7 cellular contexts compared by ENCODE assay signal in the genomic region with DNA sequence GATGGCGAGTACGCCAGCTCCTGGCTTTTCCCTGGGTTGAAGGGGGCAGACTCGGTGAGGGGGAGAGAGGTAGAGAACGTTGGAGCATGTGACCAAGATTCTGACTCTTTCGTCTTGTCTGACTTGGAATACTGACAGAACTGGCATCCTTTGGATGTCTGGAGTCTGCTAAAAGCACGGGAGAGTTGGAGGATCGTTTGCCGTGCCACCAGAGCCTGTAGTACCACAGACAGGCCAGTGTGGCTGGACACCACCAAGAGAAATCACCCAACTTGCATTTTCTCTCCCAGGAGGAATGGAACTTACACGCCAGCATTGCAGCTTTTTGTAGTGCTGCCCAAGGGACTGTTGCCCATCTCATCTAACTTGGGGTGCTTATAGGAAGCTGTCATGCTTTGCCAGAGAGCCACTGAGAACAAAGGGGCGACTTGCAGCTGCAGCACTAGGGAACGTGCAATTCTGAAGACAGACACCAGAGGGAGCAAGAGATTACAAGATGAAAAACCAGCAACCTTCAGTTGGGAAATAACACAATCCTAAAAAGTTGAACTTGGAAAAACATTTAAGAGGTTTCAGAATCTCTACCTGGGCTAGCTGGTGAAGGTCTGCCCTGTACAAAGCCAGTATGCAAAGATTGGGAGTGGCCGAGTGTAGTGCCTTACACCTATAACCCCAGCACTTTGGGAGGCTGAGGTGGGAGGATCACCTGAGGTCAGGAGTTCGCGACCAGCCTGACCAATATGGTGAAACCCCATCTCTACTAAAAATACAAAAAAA. TPM values are rescaled to one million over a fixed set of nuclear protein-coding genes. Genes with fewer than 3 reads are reported as not detected.
A peak's percentile ranks its signal among the peaks of the same experiment; 100 is the strongest.
DNase-seq lines count a peak whose midpoint lies in the region; ATAC-seq and TF ChIP-seq lines count a peak whose summit lies in the region.

No MANE protein-coding gene starts in this region.

- no peaks in the 10 kb centered on the region for H3K27me3 Mint-ChIP-seq in T-cell

- peak; percentile 53 to 67 (median 64) for ATAC-seq in T-cell (replicated peaks in 1 of 4)
- peak in 1 of 2 donors; percentile 58 for ATAC-seq in gastrocnemius medialis
- ATAC-seq in GM19324 (IDR thresholded peaks at IDR 0.05; ENCODE audit: low FRiP score, unreplicated experiment), result no peak

- H3K36me3 ChIP-seq in GM06990 (ENCODE audit: control insufficient read depth, insufficient read depth, low read length) (peaks cover 6% of the 10 kb centered on the region), ascending aorta (peaks cover 30 to 47% of the 10 kb centered on the region in 2 donors), hepatocyte (replicated peaks; ENCODE audit: insufficient read depth, low read depth) (no peaks in the 10 kb centered on the region), gastrocnemius medialis (peaks cover 0 to 46% of the 10 kb centered on the region in 2 donors)

- intact Hi-C loops in ascending aorta (cut with DNase I), result loop anchor here (1.0 to 5.0 kb wide), 3 partner anchors 165 to 265 kb away; a partner anchor contains a TSS
- intact Hi-C loops in gastrocnemius medialis (cut with DNase I; ENCODE audit: low total_unique reads), result loop anchor here (1.0 to 5.0 kb wide), 3 partner anchors 155 to 430 kb away; a partner anchor contains a TSS

- H3K4me1 ChIP-seq in ascending aorta (no peaks in the 10 kb centered on the region), hepatocyte (ENCODE audit: insufficient read depth) (no peaks in the 10 kb centered on the region), gastrocnemius medialis (no peaks in the 10 kb centered on the region)

- no peak overlapping the region for H3K4me3 ChIP-seq in GM06990 (replicated peaks; ENCODE audit: low read depth, low read length)
- H3K4me3 ChIP-seq in ascending aorta, result no peak overlapping the region
- no peak overlapping the region for H3K4me3 ChIP-seq in hepatocyte
- H3K4me3 ChIP-seq in gastrocnemius medialis, result no peak overlapping the region

- POLR2A ChIA-PET in T-cell (lab: Charles Lee), result no interaction called here

- no peaks in the 10 kb centered on the region for H3K9me3 Mint-ChIP-seq in T-cell

- H3K9me3 ChIP-seq in ascending aorta (no peaks in the 10 kb centered on the region), hepatocyte (ENCODE audit: low read depth) (no peaks in the 10 kb centered on the region), gastrocnemius medialis (no peaks in the 10 kb centered on the region)

- TF ChIP-seq CTCF in GM06990 (IDR thresholded peaks at IDR 0.05; ENCODE audit: insufficient read depth, low read length, poor library complexity, severe bottlenecking) (peak; percentile 83), ascending aorta (IDR thresholded peaks at IDR 0.05) (peak; percentile 86 to 96 (median 89)), hepatocyte (IDR thresholded peaks at IDR 0.05; ENCODE audit: poor library complexity) (peak; percentile 89), gastrocnemius medialis (IDR thresholded peaks at IDR 0.05 in 4 of 5, conservative IDR thresholded peaks at IDR 0.05 in 1 of 5) (peak; percentile 85 to 90 (median 89))

- no peak for TF ChIP-seq POLR2A in gastrocnemius medialis (IDR thresholded peaks at IDR 0.05)

- H2AFZ ChIP-seq in hepatocyte, result no peak overlapping the region

- peaks cover 20% of the 10 kb centered on the region for H3K36me3 Mint-ChIP-seq in T-cell

- 71% methylated on average over 14 of the region's 14 CpGs for WGBS in hepatocyte (ENCODE audit: low lambda C conversion rate, missing lambda C conversion rate)

- no peaks in the 10 kb centered on the region for H3K79me2 ChIP-seq in hepatocyte

- H3K9me2 ChIP-seq in hepatocyte (replicated peaks; ENCODE audit: insufficient read depth), result no peaks in the 10 kb centered on the region

- no peak overlapping the region for H3K27ac Mint-ChIP-seq in T-cell

- CTCF ChIA-PET in T-cell (lab: Charles Lee), result interaction anchor here (0.6 to 7.1 kb wide), 12 partner anchors 17 to 862 kb away, joined by 3 to 48 read pairs (median 4); a partner anchor contains a TSS

- in situ Hi-C loops in gastrocnemius medialis (cut with MboI; ENCODE audit: low sequenced_read_pairs in 4 of 4), result loop anchor here (5.0 to 25.0 kb wide), 3 partner anchors 210 to 435 kb away; no protein-coding TSS in a partner anchor

- peaks cover 0 to 1% (median 0%) of the 10 kb centered on the region in 3 donors for H3K4me1 Mint-ChIP-seq in T-cell

- H3K27ac ChIP-seq in ascending aorta (no peak overlapping the region), hepatocyte (no peak overlapping the region), gastrocnemius medialis (no peak overlapping the region)

- H3K4me2 ChIP-seq in hepatocyte, result no peak overlapping the region

- DNase-seq in GM06990 (ENCODE audit: extremely low read depth, insufficient read length) (no peak), NCI-H1048 (lab: John Stamatoyannopoulos, UW) (peak; percentile 9), T-cell (peak in 32 of 34 experiments; percentile 9 to 63 (median 36)), ascending aorta (ENCODE audit: low spot score in 2 of 2) (peak in 1 of 2 donors; percentile 71), hepatocyte (ENCODE audit: low spot score) (peak; percentile 83), gastrocnemius medialis (peak; percentile 14 to 25)

- H4K20me1 ChIP-seq in hepatocyte (ENCODE audit: insufficient read depth, poor library complexity, severe bottlenecking), result no peaks in the 10 kb centered on the region

- H3K27me3 ChIP-seq in GM06990 (replicated peaks; ENCODE audit: control insufficient read depth, insufficient read depth, low read length) (no peaks in the 10 kb centered on the region), ascending aorta (no peaks in the 10 kb centered on the region), hepatocyte (no peaks in the 10 kb centered on the region), gastrocnemius medialis (no peaks in the 10 kb centered on the region)

- H3K4me3 Mint-ChIP-seq in T-cell, result no peak overlapping the region

RNA-seq across cellular contexts. Expression of a gene that starts 24.1 kb away (rescaled TPM):
- total RNA-seq in T-cell, result 10 to 100 TPM; 50.3 to 59.9 (median 56.1) TPM
- 52.2 TPM for total RNA-seq in ascending aorta
- 76.2 and 92.0 TPM in 2 replicates for total RNA-seq in hepatocyte
- 76.2 and 79.4 TPM in 2 replicates for polyA plus RNA-seq in hepatocyte
- total RNA-seq in gastrocnemius medialis, result 10 to 100 TPM; 49.6 to 94.2 (median 63.4) TPM

RNA-seq across cellular contexts. Expression of a gene that starts 24.4 kb away (rescaled TPM):
- total RNA-seq in T-cell (1 to 10 TPM; 6.8 to 9.7 (median 8.2) TPM), ascending aorta (10.3 TPM), hepatocyte (10.0 and 11.9 TPM in 2 replicates), gastrocnemius medialis (1 to 10 TPM; 5.4 to 9.1 (median 6.8) TPM)
- 2.0 and 4.7 TPM in 2 replicates for polyA plus RNA-seq in hepatocyte
